18 cellular contexts compared by ENCODE assay signal in the genomic region with DNA sequence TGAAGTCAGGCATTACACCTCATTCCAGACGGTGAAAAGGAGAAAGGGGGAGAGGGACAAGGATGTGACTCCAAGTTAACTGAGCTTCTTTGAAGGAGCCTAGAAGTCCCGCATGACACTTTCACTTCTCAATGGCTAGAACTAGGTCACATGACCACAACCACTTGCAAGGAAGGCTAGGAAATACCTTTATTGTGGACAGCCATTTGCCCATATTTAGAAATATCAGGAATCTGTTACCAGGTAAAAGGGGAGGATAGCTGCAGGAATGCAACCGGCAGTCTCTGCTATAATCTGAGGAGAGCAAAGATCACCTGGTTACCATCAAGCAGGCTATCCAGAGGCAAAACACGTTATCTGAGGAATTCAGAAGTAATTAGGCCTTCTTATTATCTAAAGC. TPM values are rescaled to one million over a fixed set of nuclear protein-coding genes. Genes with fewer than 3 reads are reported as not detected.
DNase-seq lines count a peak whose midpoint lies in the region; ATAC-seq and TF ChIP-seq lines count a peak whose summit lies in the region.
"Had no signal": no experiment of that assay in that cellular context is flagged by ENCODE, and none has a peak within 500 bp of the region (broad histone marks: within the 10 kb centered on the region; RNA-seq: fewer than 3 reads in every experiment).

No MANE protein-coding gene starts in this region.

- no CpG with 5 or more reads among the region's 4 CpGs for WGBS in mesendoderm (ENCODE audit: extremely low coverage, insufficient coverage, low lambda C conversion rate)

- H3K27ac ChIP-seq in mesendoderm (ENCODE audit: low read depth, low read length) = no peak overlapping the region
- H3K27ac ChIP-seq: 22Rv1, BLaER1, C4-2B, GM23248 had no signal

- H3K56ac ChIP-seq in mesendoderm (ENCODE audit: low read length) = no peak overlapping the region

- H3K27ac Mint-ChIP-seq in Caco-2 (ENCODE audit: unreplicated experiment) = no peak overlapping the region
- no peak overlapping the region for H3K27ac Mint-ChIP-seq in WTC11
- H3K27ac Mint-ChIP-seq: B cell; CD4-positive, CD25-positive, alpha-beta regulatory T cell; CD8-positive, alpha-beta T cell had no signal

- H3K4me3 ChIP-seq in Caco-2 (ENCODE audit: low read depth, low read length) (no peak overlapping the region), mesendoderm (ENCODE audit: low read length) (no peak overlapping the region)
- H3K4me3 ChIP-seq: BLaER1, GM23248 had no signal

- POLR2A ChIA-PET in Caco-2 (lab: Charles Lee) = no interaction called here
- POLR2A ChIA-PET in WTC11 (lab: Charles Lee) = no interaction called here

- H3K36me3 Mint-ChIP-seq in Caco-2 (ENCODE audit: insufficient read depth, unreplicated experiment) = no peaks in the 10 kb centered on the region
- no peaks in the 10 kb centered on the region for H3K36me3 Mint-ChIP-seq in WTC11
- H3K36me3 Mint-ChIP-seq: CD4-positive, CD25-positive, alpha-beta regulatory T cell; CD8-positive, alpha-beta T cell had no signal

- H3K36me3 ChIP-seq in Caco-2 (ENCODE audit: control insufficient read depth, insufficient read depth, low read length) (no peaks in the 10 kb centered on the region), mesendoderm (ENCODE audit: control insufficient read depth, insufficient read depth, low read length) (no peaks in the 10 kb centered on the region)
- H3K36me3 ChIP-seq: BLaER1 had no signal

- ATAC-seq in WTC11 (no peak), GM21723 (IDR thresholded peaks at IDR 0.05; ENCODE audit: unreplicated experiment) (no peak)
- ATAC-seq: CD8-positive, alpha-beta T cell had no signal

- no peak overlapping the region for H2BK5ac ChIP-seq in mesendoderm (ENCODE audit: low read length)

- CTCF ChIA-PET in Caco-2 (lab: Charles Lee) = interaction anchor here (1.0 kb wide), 1 partner anchor 29 kb away, joined by 3 read pairs; a partner anchor contains a TSS
- CTCF ChIA-PET in WTC11 (lab: Charles Lee) = interaction anchor here (0.6 to 2.1 kb wide), 2 partner anchors 29 to 199 kb away, joined by 4 to 7 read pairs; a partner anchor contains a TSS

- no peaks in the 10 kb centered on the region; the same call in 1 of the 2 replicates for H3K9me3 ChIP-seq in Caco-2
- H3K9me3 ChIP-seq: BLaER1 had no signal

- no peaks in the 10 kb centered on the region for H3K27me3 ChIP-seq in Caco-2 (replicated peaks; ENCODE audit: control insufficient read depth, insufficient read depth, low read length)
- H3K27me3 ChIP-seq in mesendoderm (ENCODE audit: insufficient read depth, low read length, poor library complexity) = no peaks in the 10 kb centered on the region
- H3K27me3 ChIP-seq: BLaER1 had no signal

- H3K18ac ChIP-seq in mesendoderm (ENCODE audit: low read length) = no peak overlapping the region

- no peak overlapping the region for H2BK120ac ChIP-seq in mesendoderm (ENCODE audit: low read depth, low read length)

- H3K9me3 Mint-ChIP-seq in Caco-2 (ENCODE audit: unreplicated experiment) = no peaks in the 10 kb centered on the region
- H3K9me3 Mint-ChIP-seq in WTC11 = peaks cover 4% of the 10 kb centered on the region
- H3K9me3 Mint-ChIP-seq: CD8-positive, alpha-beta T cell had no signal

- no peak overlapping the region for H3K4me2 ChIP-seq in mesendoderm (ENCODE audit: low read length)
- H3K4me2 ChIP-seq: BLaER1 had no signal

- no peak overlapping the region for H2BK15ac ChIP-seq in mesendoderm (replicated peaks; ENCODE audit: low read depth)

- no peak overlapping the region for H3K4ac ChIP-seq in mesendoderm (ENCODE audit: low read depth, low read length)

- intact Hi-C loops in Caco-2 (cut with micrococcal nuclease; ENCODE audit: unreplicated experiment) = no loop called here

- H3K9ac ChIP-seq in mesendoderm (ENCODE audit: low read length) = no peak overlapping the region
- H3K9ac ChIP-seq: BLaER1, GM23248 had no signal

- DNase-seq in Caco-2 (peak; percentile 29 to 57), WTC11 (ENCODE audit: low spot score) (no peak), mesendoderm (no peak), HuH-7.5 (ENCODE audit: low spot score) (no peak), NCI-H345 treated with DMSO at 0.1 percent for 48 hours (lab: John Stamatoyannopoulos, UW; ENCODE audit: unreplicated experiment) (no peak)
- DNase-seq: CD4-positive, CD25-positive, alpha-beta regulatory T cell; CD8-positive, alpha-beta T cell; DMS 273 treated with DMSO at 0.1 percent for 48 hours; DMS79; GF-D8; GM23248; H7; HCEC 1CT had no signal

- no peak overlapping the region for H4K5ac ChIP-seq in mesendoderm (ENCODE audit: low read length)

- no TSS peak for BruUV-seq in Caco-2 (replicated peaks; lab: Mats Ljungman, UMichigan)

- no peak overlapping the region for H3K23ac ChIP-seq in mesendoderm (ENCODE audit: low read length)

- H3K79me1 ChIP-seq in mesendoderm (ENCODE audit: low read length) = no peaks in the 10 kb centered on the region

- no peak overlapping the region for H2AK5ac ChIP-seq in mesendoderm (ENCODE audit: low read length)

- peaks cover 16% of the 10 kb centered on the region for H3K4me1 ChIP-seq in Caco-2
- peaks cover 2% of the 10 kb centered on the region for H3K4me1 ChIP-seq in mesendoderm (ENCODE audit: control insufficient read depth, low read depth, low read length)
- H3K4me1 ChIP-seq: BLaER1 had no signal

- no peak for TF ChIP-seq CTCF in Caco-2 (IDR thresholded peaks at IDR 0.05; ENCODE audit: insufficient read depth in 1 of 2, low read depth in 1 of 2, low read length in 1 of 2, severe bottlenecking in 1 of 2, unreplicated experiment in 1 of 2)
- TF ChIP-seq CTCF in WTC11 (IDR thresholded peaks at IDR 0.05) = no peak

- H3K4me1 Mint-ChIP-seq in Caco-2 (ENCODE audit: low read depth, unreplicated experiment) (peaks cover 7% of the 10 kb centered on the region), WTC11 (peaks cover 14% of the 10 kb centered on the region)
- H3K4me1 Mint-ChIP-seq: B cell; CD4-positive, CD25-positive, alpha-beta regulatory T cell had no signal

- H3K27me3 Mint-ChIP-seq in Caco-2 (ENCODE audit: insufficient read depth, unreplicated experiment) (peaks cover 2% of the 10 kb centered on the region), WTC11 (ENCODE audit: low read depth) (peaks cover 9% of the 10 kb centered on the region)

- peak overlapping the region; percentile 16 for H4K8ac ChIP-seq in mesendoderm (ENCODE audit: low read depth, low read length)

- H3K79me2 ChIP-seq in mesendoderm (ENCODE audit: control insufficient read depth, insufficient read depth, low read length) = no peaks in the 10 kb centered on the region

- no peak overlapping the region for H3K4me3 Mint-ChIP-seq in Caco-2 (ENCODE audit: unreplicated experiment)
- no peak overlapping the region for H3K4me3 Mint-ChIP-seq in WTC11
- H3K4me3 Mint-ChIP-seq: B cell; CD4-positive, CD25-positive, alpha-beta regulatory T cell; CD8-positive, alpha-beta T cell had no signal

TF ChIP-seq in WTC11, 78 proteins besides CTCF, POLR2A, EP300 and RAD21:
- TF ChIP-seq, protein P1, sequence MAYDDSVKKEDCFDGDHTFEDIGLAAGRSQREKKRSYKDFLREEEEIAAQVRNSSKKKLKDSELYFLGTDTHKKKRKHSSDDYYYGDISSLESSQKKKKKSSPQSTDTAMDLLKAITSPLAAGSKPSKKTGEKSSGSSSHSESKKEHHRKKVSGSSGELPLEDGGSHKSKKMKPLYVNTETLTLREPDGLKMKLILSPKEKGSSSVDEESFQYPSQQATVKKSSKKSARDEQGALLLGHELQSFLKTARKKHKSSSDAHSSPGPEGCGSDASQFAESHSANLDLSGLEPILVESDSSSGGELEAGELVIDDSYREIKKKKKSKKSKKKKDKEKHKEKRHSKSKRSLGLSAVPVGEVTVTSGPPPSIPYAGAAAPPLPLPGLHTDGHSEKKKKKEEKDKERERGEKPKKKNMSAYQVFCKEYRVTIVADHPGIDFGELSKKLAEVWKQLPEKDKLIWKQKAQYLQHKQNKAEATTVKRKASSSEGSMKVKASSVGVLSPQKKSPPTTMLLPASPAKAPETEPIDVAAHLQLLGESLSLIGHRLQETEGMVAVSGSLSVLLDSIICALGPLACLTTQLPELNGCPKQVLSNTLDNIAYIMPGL (CRISPR knock-in tag; IDR thresholded peaks at IDR 0.05) = no peak
- no peak for TF ChIP-seq TEAD4 (CRISPR knock-in tag; IDR thresholded peaks at IDR 0.05)
- TF ChIP-seq, protein P2, sequence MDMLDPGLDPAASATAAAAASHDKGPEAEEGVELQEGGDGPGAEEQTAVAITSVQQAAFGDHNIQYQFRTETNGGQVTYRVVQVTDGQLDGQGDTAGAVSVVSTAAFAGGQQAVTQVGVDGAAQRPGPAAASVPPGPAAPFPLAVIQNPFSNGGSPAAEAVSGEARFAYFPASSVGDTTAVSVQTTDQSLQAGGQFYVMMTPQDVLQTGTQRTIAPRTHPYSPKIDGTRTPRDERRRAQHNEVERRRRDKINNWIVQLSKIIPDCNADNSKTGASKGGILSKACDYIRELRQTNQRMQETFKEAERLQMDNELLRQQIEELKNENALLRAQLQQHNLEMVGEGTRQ (CRISPR knock-in tag; IDR thresholded peaks at IDR 0.05) = peak; percentile 44; the same call in 1 of the 2 replicates
- TF ChIP-seq, protein P3, sequence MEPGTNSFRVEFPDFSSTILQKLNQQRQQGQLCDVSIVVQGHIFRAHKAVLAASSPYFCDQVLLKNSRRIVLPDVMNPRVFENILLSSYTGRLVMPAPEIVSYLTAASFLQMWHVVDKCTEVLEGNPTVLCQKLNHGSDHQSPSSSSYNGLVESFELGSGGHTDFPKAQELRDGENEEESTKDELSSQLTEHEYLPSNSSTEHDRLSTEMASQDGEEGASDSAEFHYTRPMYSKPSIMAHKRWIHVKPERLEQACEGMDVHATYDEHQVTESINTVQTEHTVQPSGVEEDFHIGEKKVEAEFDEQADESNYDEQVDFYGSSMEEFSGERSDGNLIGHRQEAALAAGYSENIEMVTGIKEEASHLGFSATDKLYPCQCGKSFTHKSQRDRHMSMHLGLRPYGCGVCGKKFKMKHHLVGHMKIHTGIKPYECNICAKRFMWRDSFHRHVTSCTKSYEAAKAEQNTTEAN (CRISPR knock-in tag; IDR thresholded peaks at IDR 0.05) = no peak
- no peak for TF ChIP-seq ZNF396 (CRISPR knock-in tag; IDR thresholded peaks at IDR 0.05; ENCODE audit: borderline replicate concordance)
- no peak for TF ChIP-seq TCF7 (CRISPR knock-in tag; IDR thresholded peaks at IDR 0.05; ENCODE audit: low read depth)
- TF ChIP-seq, protein P4, sequence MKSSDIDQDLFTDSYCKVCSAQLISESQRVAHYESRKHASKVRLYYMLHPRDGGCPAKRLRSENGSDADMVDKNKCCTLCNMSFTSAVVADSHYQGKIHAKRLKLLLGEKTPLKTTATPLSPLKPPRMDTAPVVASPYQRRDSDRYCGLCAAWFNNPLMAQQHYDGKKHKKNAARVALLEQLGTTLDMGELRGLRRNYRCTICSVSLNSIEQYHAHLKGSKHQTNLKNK (CRISPR knock-in tag; IDR thresholded peaks at IDR 0.05) = no peak

RNA-seq across cellular contexts. Expression of a gene that starts 28.9 kb away (rescaled TPM):
- total RNA-seq in Caco-2 (2022) = 22.8 and 24.6 TPM in 2 replicates
- 16.9 to 20.1 TPM (median 19.7 TPM) in 3 replicates for total RNA-seq in WTC11 (2021)
- 28.8 TPM for polyA plus RNA-seq in mesendoderm (2013, experiment 1 of 2)
- polyA plus RNA-seq in mesendoderm (2013, experiment 2 of 2) = 30.6 TPM

Comparison
In these comparisons a context has a peak if more than half of its experiments do, and no peak if none do; other contexts are left out.
1. DNase-seq: peak in Caco-2 (2 of 2); none in WTC11 (single experiment), mesendoderm (single experiment), HuH-7.5 (single experiment) and NCI-H345 treated with DMSO at 0.1 percent for 48 hours (single experiment).